In genomic region chr15:47872869-47873301, GRCh38 we compare ENCODE assay signal across 23 cellular contexts.
DNase-seq lines count a peak whose midpoint lies in the region; ATAC-seq and TF ChIP-seq lines count a peak whose summit lies in the region.
"Had no signal": no experiment of that assay in that cellular context is flagged by ENCODE, and none has a peak within 500 bp of the region (broad histone marks: within the 10 kb centered on the region; RNA-seq: fewer than 3 reads in every experiment).

No MANE protein-coding gene starts in this region.

- ATAC-seq in right cardiac atrium: peak; percentile 48 to 81
- no peak for ATAC-seq in HG03432 (IDR thresholded peaks at IDR 0.05; ENCODE audit: unreplicated experiment)
- ATAC-seq: activated naive CD8-positive, alpha-beta T cell treated with anti-CD3 and anti-CD28 coated beads, Interleukin-2, amount 50 U/mL, for 24 hours; gastrocnemius medialis; natural killer cell treated with Interleukin-12 subunit alpha and Interleukin-12 subunit beta and Interleukin-15 and Interleukin-18, amount 100 ng/mL, for 72 hours; psoas muscle; stimulated activated naive B cell treated with anti-CD40 and anti-IgM and Interleukin-4, amounts not matched to agents 10 μg/mL and 1 μg/mL and 100 μg/mL, for 72 hours had no signal

- TF ChIP-seq CTCF in coronary artery (IDR thresholded peaks at IDR 0.05): no peak

- H3K36me3 ChIP-seq in subcutaneous abdominal adipose tissue (ENCODE audit: control insufficient read depth in 5 of 5, insufficient read depth in 5 of 5, low read length in 5 of 5): no peaks in the 10 kb centered on the region
- H3K36me3 ChIP-seq: BLaER1 treated with 17β-estradiol and CSF1 and Interleukin-3, amounts not matched to agents 10 nM and 100 nM; gastrocnemius medialis had no signal

- DNase-seq in NCI-H146 (lab: John Stamatoyannopoulos, UW) (peak; percentile 5), NCI-H146 treated with DMSO at 0.1 percent for 48 hours (lab: John Stamatoyannopoulos, UW; ENCODE audit: unreplicated experiment) (no peak), coronary artery (ENCODE audit: low spot score) (peak; percentile 77), right cardiac atrium (peak in 2 of 3 donors; percentile 21 to 24), mesenteric fat pad (ENCODE audit: low spot score) (no peak), iPS-NIHi7 (ENCODE audit: extremely low spot score) (no peak)
- DNase-seq: activated CD4-positive, CD25-positive, alpha-beta regulatory T cell; activated naive CD8-positive, alpha-beta T cell treated with anti-CD3 and anti-CD28 coated beads, Interleukin-2, amount 50 U/mL, for 24 hours; cerebellar nuclear complex; gastrocnemius medialis; GF-D8; GM23248; IMR-90; NCI-H446 treated with DMSO at 0.1 percent for 48 hours; psoas muscle; SIG-M5; stimulated activated CD4-positive, alpha-beta T cell treated with anti-CD3 and anti-CD28 coated beads, Interleukin-15, amount 100 ng/mL, for 24 hours; stimulated activated naive B cell treated with anti-CD40 and anti-IgM and Interleukin-4, amounts not matched to agents 10 μg/mL and 1 μg/mL and 100 μg/mL, for 72 hours; T-helper 2 cell had no signal

- WGBS in right cardiac atrium: 40% methylated on average over 6 of the region's 6 CpGs

- H3K9me3 ChIP-seq in right cardiac atrium (ENCODE audit: control insufficient read depth, low read length): no peaks in the 10 kb centered on the region
- peaks cover 0 to 3% (median 0%) of the 10 kb centered on the region in 5 donors for H3K9me3 ChIP-seq in subcutaneous abdominal adipose tissue (ENCODE audit: control insufficient read depth in 5 of 5, low read length in 5 of 5)
- H3K9me3 ChIP-seq: gastrocnemius medialis, psoas muscle had no signal

- intact Hi-C loops in right cardiac atrium (cut with DNase I): no loop called here

- no peak overlapping the region for H3K9ac ChIP-seq in subcutaneous abdominal adipose tissue (ENCODE audit: low read length in 5 of 5)
- H3K9ac ChIP-seq: BLaER1 treated with 17β-estradiol and CSF1 and Interleukin-3, amounts not matched to agents 10 nM and 100 nM; GM23248 had no signal

- H3K27me3 ChIP-seq in right cardiac atrium (ENCODE audit: control insufficient read depth, insufficient read depth) (no peaks in the 10 kb centered on the region), subcutaneous abdominal adipose tissue (ENCODE audit: control insufficient read depth in 5 of 5, insufficient read depth in 4 of 5, low read length in 5 of 5) (no peaks in the 10 kb centered on the region)
- H3K27me3 ChIP-seq: BLaER1 treated with 17β-estradiol and CSF1 and Interleukin-3, amounts not matched to agents 10 nM and 100 nM; gastrocnemius medialis had no signal

- H3K4me1 ChIP-seq in right cardiac atrium (ENCODE audit: control insufficient read depth, insufficient read depth, low read length) (peaks cover 6% of the 10 kb centered on the region), subcutaneous abdominal adipose tissue (ENCODE audit: control insufficient read depth in 5 of 5, insufficient read depth in 5 of 5, low read length in 5 of 5) (peaks cover 0 to 33% (median 15%) of the 10 kb centered on the region in 5 donors)
- H3K4me1 ChIP-seq: psoas muscle had no signal

- no peak overlapping the region for H3K4me3 ChIP-seq in coronary artery
- H3K4me3 ChIP-seq in right cardiac atrium (ENCODE audit: low read length): no peak overlapping the region
- no peak overlapping the region for H3K4me3 ChIP-seq in subcutaneous abdominal adipose tissue (ENCODE audit: low read depth in 1 of 5, low read length in 5 of 5)
- H3K4me3 ChIP-seq: BLaER1 treated with 17β-estradiol and CSF1 and Interleukin-3, amounts not matched to agents 10 nM and 100 nM; gastrocnemius medialis; GM23248; psoas muscle had no signal

- H3K27ac ChIP-seq in coronary artery: peak overlapping the region; percentile 36 to 67
- H3K27ac ChIP-seq in right cardiac atrium (ENCODE audit: low read length): peak overlapping the region; percentile 17
- peak overlapping the region; percentile 63 for H3K27ac ChIP-seq in subcutaneous abdominal adipose tissue (ENCODE audit: low read depth, low read length)
- H3K27ac ChIP-seq: BLaER1 treated with 17β-estradiol and CSF1 and Interleukin-3, amounts not matched to agents 10 nM and 100 nM; gastrocnemius medialis; GM23248; psoas muscle had no signal

Comparison
In these comparisons a context has a peak if more than half of its experiments do, and no peak if none do; other contexts are left out.
1. DNase-seq: peak in NCI-H146 (single experiment), coronary artery (single experiment) and right cardiac atrium (2 of 3); none in NCI-H146 treated with DMSO at 0.1 percent for 48 hours (single experiment), mesenteric fat pad (single experiment) and iPS-NIHi7 (single experiment).
2. Peak in every context shown above with its lines, with median percentiles within 50 percentile points of each other: H3K27ac ChIP-seq.